Comparison of ENCODE assay signal across 10 cellular contexts in genomic region chr10:35386594-35387174, GRCh38. TPM values are rescaled to one million over a fixed set of nuclear protein-coding genes. Genes with fewer than 3 reads are reported as not detected.
DNase-seq lines count a peak whose midpoint lies in the region; ATAC-seq, FAIRE-seq and TF ChIP-seq lines count a peak whose summit lies in the region.
"Had no signal": no experiment of that assay in that cellular context is flagged by ENCODE, and none has a peak within 500 bp of the region (broad histone marks: within the 10 kb centered on the region; RNA-seq: fewer than 3 reads in every experiment).

No MANE protein-coding gene starts in this region.

- FAIRE-seq in RCC 7860 (lab: Jason Lieb, UNC) = peak; percentile 16

- ATAC-seq in HG02973 (IDR thresholded peaks at IDR 0.05; ENCODE audit: unreplicated experiment) = no peak

- DNase-seq in NCI-H1105 treated with DMSO at 0.1 percent for 48 hours (lab: John Stamatoyannopoulos, UW) (peak; percentile 1), NCI-H1105 (lab: John Stamatoyannopoulos, UW) (no peak), RCC 7860 (ENCODE audit: low spot score) (no peak), erythroblast (lab: John Stamatoyannopoulos, UW) (peak; percentile 48 to 79), pulmonary artery endothelial cell (ENCODE audit: low read depth, low spot score) (peak; percentile 57), cerebellar cortex (ENCODE audit: low spot score) (no peak)
- DNase-seq in activated CD4-positive, CD25-positive, alpha-beta regulatory T cell treated with anti-CD3 and anti-CD28 coated beads, Interleukin-2, amount 50 U/mL, for 72 hours = no peak
- DNase-seq: central memory CD4-positive, alpha-beta T cell; MV-4-11 had no signal

- TF ChIP-seq POLR2A in erythroblast (IDR thresholded peaks at IDR 0.05; ENCODE audit: low read length) = no peak

RNA-seq across cellular contexts. Expression of gene CCNY, which starts 50.4 kb away (rescaled TPM):
- 93.8 and 115 TPM in 2 replicates for total RNA-seq in pulmonary artery endothelial cell

Comparison
In these comparisons a context has a peak if more than half of its experiments do, and no peak if none do; other contexts are left out.
1. DNase-seq: peak in NCI-H1105 treated with DMSO at 0.1 percent for 48 hours (single experiment), erythroblast (2 of 2) and pulmonary artery endothelial cell (single experiment); none in NCI-H1105 (single experiment), RCC 7860 (single experiment), cerebellar cortex (single experiment) and activated CD4-positive, CD25-positive, alpha-beta regulatory T cell treated with anti-CD3 and anti-CD28 coated beads, Interleukin-2, amount 50 U/mL, for 72 hours (single experiment).